ENCODE assay signal across 8 cellular contexts in genomic region chr6:124795879-124796838, GRCh38.
DNase-seq lines count a peak whose midpoint lies in the region; ATAC-seq and TF ChIP-seq lines count a peak whose summit lies in the region.

No MANE protein-coding gene starts in this region.

- ATAC-seq in HG02759 (IDR thresholded peaks at IDR 0.05; ENCODE audit: unreplicated experiment) (peak; percentile 52), GM19351 (IDR thresholded peaks at IDR 0.05; ENCODE audit: unreplicated experiment) (no peak)

- DNase-seq in Ammon's horn (ENCODE audit: low spot score) (peak; percentile 69), RPMI7951 (ENCODE audit: low read depth) (peak; percentile 6), fibroblast of villous mesenchyme (ENCODE audit: low read depth) (peak; percentile 15), putamen (ENCODE audit: low spot score) (peak; percentile 33), SW 1271 (lab: John Stamatoyannopoulos, UW) (no peak), GDM1 (lab: John Stamatoyannopoulos, UW) (no peak)

- no peak overlapping the region for H3K4me3 ChIP-seq in fibroblast of villous mesenchyme (ENCODE audit: low read depth, low read length)

- peak; percentile 50 for TF ChIP-seq CTCF in fibroblast of villous mesenchyme (IDR thresholded peaks at IDR 0.05; ENCODE audit: insufficient read depth, low read depth, low read length)

Comparison
In these comparisons a context has a peak if more than half of its experiments do, and no peak if none do; other contexts are left out.
1. DNase-seq: peak in Ammon's horn (single experiment), RPMI7951 (single experiment), fibroblast of villous mesenchyme (single experiment) and putamen (single experiment); none in SW 1271 (0 of 2) and GDM1 (single experiment).